Comparison of ENCODE assay signal across 11 cellular contexts in genomic region chr16:1362807-1363206, GRCh38. TPM values are rescaled to one million over a fixed set of nuclear protein-coding genes. Genes with fewer than 3 reads are reported as not detected.
DNase-seq lines count a peak whose midpoint lies in the region; ATAC-seq, FAIRE-seq and TF ChIP-seq lines count a peak whose summit lies in the region.
"Had no signal": no experiment of that assay in that cellular context is flagged by ENCODE, and none has a peak within 500 bp of the region (broad histone marks: within the 10 kb centered on the region; RNA-seq: fewer than 3 reads in every experiment).

No MANE protein-coding gene starts in this region.

- no peak overlapping the region for H2BK15ac ChIP-seq in mesendoderm (replicated peaks; ENCODE audit: low read depth)

- no peak overlapping the region for H3K9ac ChIP-seq in HepG2 (ENCODE audit: insufficient read depth, low read depth, low read length)
- H3K9ac ChIP-seq in mesendoderm (ENCODE audit: low read length) = no peak overlapping the region

- no peak overlapping the region for H3K18ac ChIP-seq in mesendoderm (ENCODE audit: low read length)

- H2BK5ac ChIP-seq in mesendoderm (ENCODE audit: low read length) = no peak overlapping the region

- H3K4ac ChIP-seq in mesendoderm (ENCODE audit: low read depth, low read length) = no peak overlapping the region

- TF ChIP-seq CTCF in MCF 10A (IDR thresholded peaks at IDR 0.05; ENCODE audit: unreplicated experiment) = no peak
- no peak for TF ChIP-seq CTCF in breast epithelium (IDR thresholded peaks at IDR 0.05)
- TF ChIP-seq CTCF in adrenal gland (IDR thresholded peaks at IDR 0.05) = no peak
- no peak for TF ChIP-seq CTCF in HepG2 (CRISPR knock-in tag; IDR thresholded peaks at IDR 0.05)

- H3K23ac ChIP-seq in mesendoderm (ENCODE audit: low read length) = no peak overlapping the region

- POLR2A ChIA-PET in MCF 10A (lab: Yijun Ruan, JAX) = interaction anchor here (0.6 to 0.8 kb wide), 3 partner anchors 16 to 788 kb away, joined by 4 to 6 read pairs (median 4); no protein-coding TSS in a partner anchor
- POLR2A ChIA-PET in HepG2 (lab: Yijun Ruan, JAX) = no interaction called here

- H2AFZ ChIP-seq in HepG2 (ENCODE audit: low read length) = no peak overlapping the region

- in situ Hi-C loops in HepG2 (cut with HindIII; ENCODE audit: extremely low pct_ligation_motif_present, low pct_unique_long_range_greater_than_20kb) = no loop called here

- H3K27ac ChIP-seq in breast epithelium (no peak overlapping the region), adrenal gland (peak overlapping the region; percentile 18 to 82 (median 40)), HepG2 (ENCODE audit: extremely low read length, insufficient read depth, low read length) (no peak overlapping the region), mesendoderm (ENCODE audit: low read depth, low read length) (no peak overlapping the region), SJCRH30 (no peak overlapping the region)

- intact Hi-C loops in MCF 10A (cut with micrococcal nuclease) = no loop called here
- intact Hi-C loops in breast epithelium (cut with DNase I; ENCODE audit: low total_unique reads) = no loop called here
- intact Hi-C loops in adrenal gland (cut with DNase I) = loop anchor here in 1 of 2 donors (10.0 kb wide), 1 partner anchor 52 kb away; the partner anchor contains the start of gene UNKL
- intact Hi-C loops in HepG2 (cut with micrococcal nuclease; ENCODE audit: unreplicated experiment) = no loop called here

- no peak for DNase-seq in MCF 10A (ENCODE audit: unreplicated experiment)
- no peak for DNase-seq in breast epithelium (ENCODE audit: low spot score in 2 of 2)
- DNase-seq in adrenal gland = peak in 4 of 7 donors; percentile 47 to 69 (median 58)
- DNase-seq in HepG2 (ENCODE audit: low spot score) = no peak
- DNase-seq in mesendoderm = no peak
- no peak for DNase-seq in germinal center (ENCODE audit: low spot score)
- DNase-seq in SJCRH30 = no peak
- DNase-seq: NCI-H1105 treated with DMSO at 0.1 percent for 48 hours, SHP77 treated with DMSO at 0.1 percent for 48 hours had no signal

- H3K4me3 ChIP-seq in breast epithelium = no peak overlapping the region
- no peak overlapping the region for H3K4me3 ChIP-seq in adrenal gland
- no peak overlapping the region for H3K4me3 ChIP-seq in HepG2 (replicated peaks in 1 of 3; ENCODE audit: insufficient read depth in 1 of 3, low read depth in 2 of 3, low read length in 3 of 3)
- H3K4me3 ChIP-seq in mesendoderm (ENCODE audit: low read length) = no peak overlapping the region
- no peak overlapping the region for H3K4me3 ChIP-seq in SJCRH30

- H3K27me3 ChIP-seq in breast epithelium = no peaks in the 10 kb centered on the region
- no peaks in the 10 kb centered on the region for H3K27me3 ChIP-seq in adrenal gland
- H3K27me3 ChIP-seq in HepG2 (ENCODE audit: control insufficient read depth in 1 of 2, insufficient read depth in 2 of 2, low read length in 2 of 2) = no peaks in the 10 kb centered on the region
- H3K27me3 ChIP-seq in mesendoderm (ENCODE audit: insufficient read depth, low read length, poor library complexity) = no peaks in the 10 kb centered on the region
- H3K27me3 ChIP-seq in SJCRH30 = no peaks in the 10 kb centered on the region

- ATAC-seq in HepG2 (no peak), GM21786 (IDR thresholded peaks at IDR 0.05; ENCODE audit: unreplicated experiment) (no peak)

- H3K4me1 Mint-ChIP-seq in MCF 10A (ENCODE audit: insufficient read depth, unreplicated experiment) = peaks cover 6% of the 10 kb centered on the region

- BruUV-seq in MCF 10A (replicated peaks; lab: Mats Ljungman, UMichigan) (TSS peak; percentile 82), HepG2 (replicated peaks; lab: Mats Ljungman, UMichigan) (TSS peak; percentile 76)

- peaks cover 33% of the 10 kb centered on the region for H3K36me3 Mint-ChIP-seq in MCF 10A (ENCODE audit: insufficient read depth, unreplicated experiment)

- TF ChIP-seq POLR2A in breast epithelium (IDR thresholded peaks at IDR 0.05) (no peak), adrenal gland (IDR thresholded peaks at IDR 0.05) (no peak), HepG2 (IDR thresholded peaks at IDR 0.05; ENCODE audit: insufficient read depth in 1 of 2, low read depth in 2 of 2, low read length in 2 of 2) (no peak)

- no peak overlapping the region for H4K5ac ChIP-seq in mesendoderm (ENCODE audit: low read length)

- H4K8ac ChIP-seq in mesendoderm (ENCODE audit: low read depth, low read length) = no peak overlapping the region

- no peak overlapping the region for H2AK5ac ChIP-seq in mesendoderm (ENCODE audit: low read length)

- 44 to 66% (median 48%) methylated on average over 7 to 11 of the region's 11 CpGs for WGBS in adrenal gland, 4 donors
- 93% methylated on average over 10 of the region's 11 CpGs for WGBS in HepG2 (ENCODE audit: low lambda C conversion rate)
- no CpG with 5 or more reads among the region's 11 CpGs for WGBS in mesendoderm (ENCODE audit: extremely low coverage, insufficient coverage, low lambda C conversion rate)

- H3K79me1 ChIP-seq in mesendoderm (ENCODE audit: low read length) = peaks cover 4% of the 10 kb centered on the region

- no peaks in the 10 kb centered on the region for H3K9me3 ChIP-seq in breast epithelium
- no peaks in the 10 kb centered on the region for H3K9me3 ChIP-seq in adrenal gland (replicated peaks in 1 of 3)
- H3K9me3 ChIP-seq in HepG2 (ENCODE audit: low read length) = no peaks in the 10 kb centered on the region
- H3K9me3 ChIP-seq in SJCRH30 (replicated peaks) = no peaks in the 10 kb centered on the region

- no peaks in the 10 kb centered on the region for H3K27me3 Mint-ChIP-seq in MCF 10A (ENCODE audit: insufficient read depth, unreplicated experiment)
- H3K27me3 Mint-ChIP-seq: B cell had no signal

- no peaks in the 10 kb centered on the region; the same call in 1 of the 2 replicates for H4K20me1 ChIP-seq in HepG2 (ENCODE audit: insufficient read depth, low read length)

- no peaks in the 10 kb centered on the region for H3K4me1 ChIP-seq in breast epithelium
- peaks cover 18% of the 10 kb centered on the region in 2 donors for H3K4me1 ChIP-seq in adrenal gland (replicated peaks in 1 of 2)
- H3K4me1 ChIP-seq in HepG2 (ENCODE audit: insufficient read depth, low read length) = no peaks in the 10 kb centered on the region
- H3K4me1 ChIP-seq in mesendoderm (ENCODE audit: control insufficient read depth, low read depth, low read length) = no peaks in the 10 kb centered on the region
- peaks cover 7% of the 10 kb centered on the region for H3K4me1 ChIP-seq in SJCRH30

- peaks cover 19% of the 10 kb centered on the region for H3K36me3 ChIP-seq in breast epithelium
- peaks cover 0 to 64% of the 10 kb centered on the region in 2 donors for H3K36me3 ChIP-seq in adrenal gland (replicated peaks in 1 of 2)
- H3K36me3 ChIP-seq in HepG2 (replicated peaks in 1 of 2; ENCODE audit: control insufficient read depth in 1 of 2, insufficient read depth in 2 of 2, low read length in 2 of 2) = peaks cover 16 to 46% of the 10 kb centered on the region in 2 experiments
- peaks cover 5% of the 10 kb centered on the region for H3K36me3 ChIP-seq in mesendoderm (ENCODE audit: control insufficient read depth, insufficient read depth, low read length)
- H3K36me3 ChIP-seq in SJCRH30 = peaks cover 17% of the 10 kb centered on the region

- no peak overlapping the region for H3K4me2 ChIP-seq in HepG2 (ENCODE audit: low read depth, low read length)
- H3K4me2 ChIP-seq in mesendoderm (ENCODE audit: low read length) = no peak overlapping the region

- no peak overlapping the region for H3K27ac Mint-ChIP-seq in MCF 10A (ENCODE audit: low read depth, unreplicated experiment)

- peaks cover 12% of the 10 kb centered on the region for H3K79me2 ChIP-seq in HepG2 (ENCODE audit: insufficient read depth, low read length)
- H3K79me2 ChIP-seq in mesendoderm (ENCODE audit: control insufficient read depth, insufficient read depth, low read length) = peaks cover 2% of the 10 kb centered on the region

- TF ChIP-seq EP300 in HepG2 (IDR thresholded peaks at IDR 0.05; ENCODE audit: low read depth in 2 of 2, low read length in 2 of 2) = no peak
- TF ChIP-seq EP300 in HepG2 (CRISPR knock-in tag; IDR thresholded peaks at IDR 0.05; ENCODE audit: borderline replicate concordance) = no peak

- no peak overlapping the region for H3K4me3 Mint-ChIP-seq in MCF 10A (ENCODE audit: unreplicated experiment)
- H3K4me3 Mint-ChIP-seq: B cell had no signal

- H2BK120ac ChIP-seq in mesendoderm (ENCODE audit: low read depth, low read length) = no peak overlapping the region

- no peak for FAIRE-seq in HepG2 (lab: Jason Lieb, UNC)

- H3K56ac ChIP-seq in mesendoderm (ENCODE audit: low read length) = no peak overlapping the region

- H3K9me3 Mint-ChIP-seq in MCF 10A (ENCODE audit: unreplicated experiment) = no peaks in the 10 kb centered on the region

- CTCF ChIA-PET in MCF 10A (lab: Yijun Ruan, JAX) = interaction anchor here (0.6 to 1.6 kb wide), 2 partner anchors 10 to 446 kb away, joined by 3 to 7 read pairs; no protein-coding TSS in a partner anchor
- CTCF ChIA-PET in HepG2 (lab: Yijun Ruan, JAX; ENCODE audit: low intra/inter-chr PET ratio, low total read pairs) = interaction anchor here (1.5 kb wide), 1 partner anchor 74 kb away, joined by 6 read pairs; no protein-coding TSS in a partner anchor

- TF ChIP-seq RAD21 in HepG2 (CRISPR knock-in tag; IDR thresholded peaks at IDR 0.05) = no peak

RNA-seq across cellular contexts. Expression of gene GNPTG, which starts 11.1 kb away (rescaled TPM):
- 37.6 and 41.6 TPM in 2 replicates for total RNA-seq in MCF 10A (2022)
- total RNA-seq in breast epithelium = 10 to 100 TPM; 50.5 to 89.3 (median 58.4) TPM
- 100 to 1,000 TPM; 213 to 332 (median 284) TPM for total RNA-seq in adrenal gland
- polyA plus RNA-seq in adrenal gland = 100 to 1,000 TPM in 2 of 3 donors, 10 to 100 TPM in 1; 95.9 to 659 (median 362) TPM
- 8.8 and 22.7 TPM in 2 replicates for total RNA-seq in HepG2 (2016; rRNA removed; fragmentation: Illumina TruSeq; extraction: Trizol)
- 8.5 and 9.4 TPM in 2 replicates for total RNA-seq in HepG2 (2016; cell fraction: cytosol; rRNA removed; fragmentation: Illumina TruSeq; extraction: Trizol; ENCODE audit: low read depth)
- total RNA-seq in HepG2 (2016; cell fraction: insoluble cytoplasmic fraction; rRNA removed; fragmentation: Illumina TruSeq; extraction: Trizol) = 7.2 and 22.9 TPM in 2 replicates
- 11.3 and 14.3 TPM in 2 replicates for total RNA-seq in HepG2 (2016; cell fraction: membrane; rRNA removed; fragmentation: Illumina TruSeq; extraction: Trizol)
- 18.3 and 21.7 TPM in 2 replicates for total RNA-seq in HepG2 (2016; cell fraction: nucleus; rRNA removed; fragmentation: Illumina TruSeq; extraction: Trizol)
- polyA plus RNA-seq in HepG2 (2011; rRNA removed) = 71.1 and 79.9 TPM in 2 replicates
- 54.7 and 81.5 TPM in 2 replicates for polyA plus RNA-seq in HepG2 (2011; cell fraction: cytosol; rRNA removed)
- 96.1 and 122 TPM in 2 replicates for polyA plus RNA-seq in HepG2 (2011; cell fraction: nucleus; rRNA removed)
- polyA plus RNA-seq in HepG2 (2012) = 23.4 and 23.5 TPM in 2 replicates
- polyA plus RNA-seq in HepG2 (2016; cell fraction: cytosol; fragmentation: Illumina TruSeq; extraction: Trizol; ENCODE audit: low read depth) = 15.1 and 18.1 TPM in 2 replicates
- 15.0 and 19.6 TPM in 2 replicates for polyA plus RNA-seq in HepG2 (2016; cell fraction: insoluble cytoplasmic fraction; fragmentation: Illumina TruSeq; extraction: Trizol; ENCODE audit: low read depth)
- polyA plus RNA-seq in HepG2 (2016; cell fraction: membrane; fragmentation: Illumina TruSeq; extraction: Trizol; ENCODE audit: low read depth) = 15.9 and 17.7 TPM in 2 replicates
- polyA plus RNA-seq in HepG2 (2016; cell fraction: nucleus; fragmentation: Illumina TruSeq; extraction: Trizol; ENCODE audit: insufficient read depth, low read depth) = 81.4 and 87.5 TPM in 2 replicates
- polyA minus RNA-seq in HepG2 (2011; rRNA and poly(A)+ RNA removed; ENCODE audit: low replicate concordance) = 35.8 and 59.3 TPM in 2 replicates
- 14.2 and 19.1 TPM in 2 replicates for polyA minus RNA-seq in HepG2 (2011; cell fraction: cytosol; rRNA and poly(A)+ RNA removed)
- 7.6 and 15.6 TPM in 2 replicates for polyA minus RNA-seq in HepG2 (2011; cell fraction: nucleus; rRNA and poly(A)+ RNA removed)
- polyA plus RNA-seq in mesendoderm (2013, experiment 1 of 2) = 10.4 TPM
- 10.1 TPM for polyA plus RNA-seq in mesendoderm (2013, experiment 2 of 2)
- 15.5 and 16.0 TPM in 2 replicates for total RNA-seq in SJCRH30 (2014; rRNA removed; shearing (Covaris generic))

RNA-seq across cellular contexts. Expression of gene TSR3, which starts 11.1 kb away (rescaled TPM):
- 49.6 and 58.2 TPM in 2 replicates for total RNA-seq in MCF 10A (2022)
- 10 to 100 TPM; 54.4 to 72.3 (median 59.6) TPM for total RNA-seq in breast epithelium
- 100 to 1,000 TPM in 3 of 8 donors, 10 to 100 TPM in 5; 49.8 to 258 (median 76.1) TPM for total RNA-seq in adrenal gland
- polyA plus RNA-seq in adrenal gland = 10 to 100 TPM; 13.7 to 42.8 (median 39.2) TPM
- 45.1 and 51.0 TPM in 2 replicates for total RNA-seq in HepG2 (2016; rRNA removed; fragmentation: Illumina TruSeq; extraction: Trizol)
- total RNA-seq in HepG2 (2016; cell fraction: cytosol; rRNA removed; fragmentation: Illumina TruSeq; extraction: Trizol; ENCODE audit: low read depth) = 118 and 125 TPM in 2 replicates
- total RNA-seq in HepG2 (2016; cell fraction: insoluble cytoplasmic fraction; rRNA removed; fragmentation: Illumina TruSeq; extraction: Trizol) = 49.3 and 52.7 TPM in 2 replicates
- total RNA-seq in HepG2 (2016; cell fraction: membrane; rRNA removed; fragmentation: Illumina TruSeq; extraction: Trizol) = 124 and 132 TPM in 2 replicates
- total RNA-seq in HepG2 (2016; cell fraction: nucleus; rRNA removed; fragmentation: Illumina TruSeq; extraction: Trizol) = 18.2 and 27.2 TPM in 2 replicates
- polyA plus RNA-seq in HepG2 (2011; rRNA removed) = 24.2 and 26.2 TPM in 2 replicates
- 32.0 and 45.5 TPM in 2 replicates for polyA plus RNA-seq in HepG2 (2011; cell fraction: cytosol; rRNA removed)
- polyA plus RNA-seq in HepG2 (2011; cell fraction: nucleus; rRNA removed) = 19.0 and 20.6 TPM in 2 replicates
- 21.4 TPM in 2 replicates for polyA plus RNA-seq in HepG2 (2012)
- 132 and 144 TPM in 2 replicates for polyA plus RNA-seq in HepG2 (2016; cell fraction: cytosol; fragmentation: Illumina TruSeq; extraction: Trizol; ENCODE audit: low read depth)
- polyA plus RNA-seq in HepG2 (2016; cell fraction: insoluble cytoplasmic fraction; fragmentation: Illumina TruSeq; extraction: Trizol; ENCODE audit: low read depth) = 51.4 and 56.6 TPM in 2 replicates
- polyA plus RNA-seq in HepG2 (2016; cell fraction: membrane; fragmentation: Illumina TruSeq; extraction: Trizol; ENCODE audit: low read depth) = 124 TPM in 2 replicates
- polyA plus RNA-seq in HepG2 (2016; cell fraction: nucleus; fragmentation: Illumina TruSeq; extraction: Trizol; ENCODE audit: insufficient read depth, low read depth) = 43.7 and 46.5 TPM in 2 replicates
- polyA minus RNA-seq in HepG2 (2011; rRNA and poly(A)+ RNA removed; ENCODE audit: low replicate concordance) = 32.8 and 34.9 TPM in 2 replicates
- polyA minus RNA-seq in HepG2 (2011; cell fraction: cytosol; rRNA and poly(A)+ RNA removed) = 14.0 and 21.0 TPM in 2 replicates
- polyA minus RNA-seq in HepG2 (2011; cell fraction: nucleus; rRNA and poly(A)+ RNA removed) = 6.6 and 7.2 TPM in 2 replicates
- 34.0 TPM for polyA plus RNA-seq in mesendoderm (2013, experiment 1 of 2)
- polyA plus RNA-seq in mesendoderm (2013, experiment 2 of 2) = 35.7 TPM
- total RNA-seq in SJCRH30 (2014; rRNA removed; shearing (Covaris generic)) = 48.3 and 50.5 TPM in 2 replicates

RNA-seq across cellular contexts. Expression of gene BAIAP3, which starts 29.4 kb away (rescaled TPM):
- total RNA-seq in MCF 10A (2022) = 0.49 and 0.75 TPM in 2 replicates
- 1 to 10 TPM; 2.7 to 8.2 (median 7.3) TPM for total RNA-seq in breast epithelium
- total RNA-seq in adrenal gland = 10 to 100 TPM in 4 of 8 donors, 1 to 10 TPM in 3, under 1 TPM in 1; 0.79 to 25.4 (median 14.9) TPM
- 100 to 1,000 TPM in 1 of 3 donors, 10 to 100 TPM in 2; 11.9 to 129 (median 20.7) TPM for polyA plus RNA-seq in adrenal gland
- 2.0 and 3.2 TPM in 2 replicates for total RNA-seq in HepG2 (2016; rRNA removed; fragmentation: Illumina TruSeq; extraction: Trizol)
- total RNA-seq in HepG2 (2016; cell fraction: cytosol; rRNA removed; fragmentation: Illumina TruSeq; extraction: Trizol; ENCODE audit: low read depth) = 0.40 and 0.79 TPM in 2 replicates
- 1.2 and 2.4 TPM in 2 replicates for total RNA-seq in HepG2 (2016; cell fraction: insoluble cytoplasmic fraction; rRNA removed; fragmentation: Illumina TruSeq; extraction: Trizol)
- total RNA-seq in HepG2 (2016; cell fraction: membrane; rRNA removed; fragmentation: Illumina TruSeq; extraction: Trizol) = 0.80 and 1.3 TPM in 2 replicates
- total RNA-seq in HepG2 (2016; cell fraction: nucleus; rRNA removed; fragmentation: Illumina TruSeq; extraction: Trizol) = 2.8 and 4.0 TPM in 2 replicates
- polyA plus RNA-seq in HepG2 (2011; rRNA removed) = 5.7 and 9.1 TPM in 2 replicates
- 2.2 and 2.3 TPM in 2 replicates for polyA plus RNA-seq in HepG2 (2011; cell fraction: cytosol; rRNA removed)
- polyA plus RNA-seq in HepG2 (2011; cell fraction: nucleus; rRNA removed) = 91.6 and 123 TPM in 2 replicates
- 3.7 and 4.3 TPM in 2 replicates for polyA plus RNA-seq in HepG2 (2012)
- polyA plus RNA-seq in HepG2 (2016; cell fraction: cytosol; fragmentation: Illumina TruSeq; extraction: Trizol; ENCODE audit: low read depth) = 0.31 and 0.35 TPM in 2 replicates
- polyA plus RNA-seq in HepG2 (2016; cell fraction: insoluble cytoplasmic fraction; fragmentation: Illumina TruSeq; extraction: Trizol; ENCODE audit: low read depth) = 1.0 and 2.5 TPM in 2 replicates
- polyA plus RNA-seq in HepG2 (2016; cell fraction: membrane; fragmentation: Illumina TruSeq; extraction: Trizol; ENCODE audit: low read depth) = 0.46 and 0.62 TPM in 2 replicates
- polyA plus RNA-seq in HepG2 (2016; cell fraction: nucleus; fragmentation: Illumina TruSeq; extraction: Trizol; ENCODE audit: insufficient read depth, low read depth) = 5.9 and 9.4 TPM in 2 replicates
- polyA minus RNA-seq in HepG2 (2011; rRNA and poly(A)+ RNA removed; ENCODE audit: low replicate concordance) = 0.40 and 7.9 TPM in 2 replicates
- 2.1 and 2.6 TPM in 2 replicates for polyA minus RNA-seq in HepG2 (2011; cell fraction: cytosol; rRNA and poly(A)+ RNA removed)
- 12.2 and 20.9 TPM in 2 replicates for polyA minus RNA-seq in HepG2 (2011; cell fraction: nucleus; rRNA and poly(A)+ RNA removed)
- polyA plus RNA-seq in mesendoderm (2013, experiment 1 of 2) = 1.7 TPM
- 1.3 TPM for polyA plus RNA-seq in mesendoderm (2013, experiment 2 of 2)
- 0.13 and 0.34 TPM in 2 replicates for total RNA-seq in SJCRH30 (2014; rRNA removed; shearing (Covaris generic))

RNA-seq across cellular contexts. Expression of gene UNKL, which starts 51.7 kb away (rescaled TPM):
- 12.3 and 13.4 TPM in 2 replicates for total RNA-seq in MCF 10A (2022)
- total RNA-seq in breast epithelium = 10 to 100 TPM; 18.6 to 28.5 (median 27.5) TPM
- 100 to 1,000 TPM in 1 of 8 donors, 10 to 100 TPM in 7; 11.5 to 174 (median 39.0) TPM for total RNA-seq in adrenal gland
- 10 to 100 TPM; 10.1 to 27.9 (median 11.8) TPM for polyA plus RNA-seq in adrenal gland
- 11.0 and 17.6 TPM in 2 replicates for total RNA-seq in HepG2 (2016; rRNA removed; fragmentation: Illumina TruSeq; extraction: Trizol)
- 5.5 and 6.6 TPM in 2 replicates for total RNA-seq in HepG2 (2016; cell fraction: cytosol; rRNA removed; fragmentation: Illumina TruSeq; extraction: Trizol; ENCODE audit: low read depth)
- 10.1 and 16.6 TPM in 2 replicates for total RNA-seq in HepG2 (2016; cell fraction: insoluble cytoplasmic fraction; rRNA removed; fragmentation: Illumina TruSeq; extraction: Trizol)
- 9.9 and 10.4 TPM in 2 replicates for total RNA-seq in HepG2 (2016; cell fraction: membrane; rRNA removed; fragmentation: Illumina TruSeq; extraction: Trizol)
- 12.2 and 16.5 TPM in 2 replicates for total RNA-seq in HepG2 (2016; cell fraction: nucleus; rRNA removed; fragmentation: Illumina TruSeq; extraction: Trizol)
- 10.4 and 13.4 TPM in 2 replicates for polyA plus RNA-seq in HepG2 (2011; rRNA removed)
- 3.3 and 4.7 TPM in 2 replicates for polyA plus RNA-seq in HepG2 (2011; cell fraction: cytosol; rRNA removed)
- 75.3 and 105 TPM in 2 replicates for polyA plus RNA-seq in HepG2 (2011; cell fraction: nucleus; rRNA removed)
- 7.2 and 11.6 TPM in 2 replicates for polyA plus RNA-seq in HepG2 (2012)
- polyA plus RNA-seq in HepG2 (2016; cell fraction: cytosol; fragmentation: Illumina TruSeq; extraction: Trizol; ENCODE audit: low read depth) = 2.4 and 4.0 TPM in 2 replicates
- 11.7 and 13.2 TPM in 2 replicates for polyA plus RNA-seq in HepG2 (2016; cell fraction: insoluble cytoplasmic fraction; fragmentation: Illumina TruSeq; extraction: Trizol; ENCODE audit: low read depth)
- 4.2 and 6.8 TPM in 2 replicates for polyA plus RNA-seq in HepG2 (2016; cell fraction: membrane; fragmentation: Illumina TruSeq; extraction: Trizol; ENCODE audit: low read depth)
- 48.5 and 55.0 TPM in 2 replicates for polyA plus RNA-seq in HepG2 (2016; cell fraction: nucleus; fragmentation: Illumina TruSeq; extraction: Trizol; ENCODE audit: insufficient read depth, low read depth)
- 14.8 and 18.0 TPM in 2 replicates for polyA minus RNA-seq in HepG2 (2011; rRNA and poly(A)+ RNA removed; ENCODE audit: low replicate concordance)
- 7.9 and 12.6 TPM in 2 replicates for polyA minus RNA-seq in HepG2 (2011; cell fraction: cytosol; rRNA and poly(A)+ RNA removed)
- 9.3 and 22.1 TPM in 2 replicates for polyA minus RNA-seq in HepG2 (2011; cell fraction: nucleus; rRNA and poly(A)+ RNA removed)
- 13.5 TPM for polyA plus RNA-seq in mesendoderm (2013, experiment 1 of 2)
- polyA plus RNA-seq in mesendoderm (2013, experiment 2 of 2) = 12.8 TPM
- total RNA-seq in SJCRH30 (2014; rRNA removed; shearing (Covaris generic)) = 8.7 and 9.8 TPM in 2 replicates

RNA-seq across cellular contexts. Expression of gene UBE2I, which starts 53.4 kb away (rescaled TPM):
- total RNA-seq in MCF 10A (2022) (163 and 172 TPM in 2 replicates), breast epithelium (10 to 100 TPM; 52.5 to 67.8 (median 62.2) TPM), adrenal gland (100 to 1,000 TPM in 4 of 8 donors, 10 to 100 TPM in 4; 54.6 to 142 (median 105) TPM), HepG2 (2016; rRNA removed; fragmentation: Illumina TruSeq; extraction: Trizol) (75.8 and 87.9 TPM in 2 replicates)
- polyA plus RNA-seq in adrenal gland (100 to 1,000 TPM in 1 of 3 donors, 10 to 100 TPM in 2; 61.9 to 203 (median 70.1) TPM), HepG2 (2011; rRNA removed) (79.5 and 98.9 TPM in 2 replicates)
- total RNA-seq in HepG2 (2016; cell fraction: cytosol; rRNA removed; fragmentation: Illumina TruSeq; extraction: Trizol; ENCODE audit: low read depth) = 35.5 and 39.4 TPM in 2 replicates
- total RNA-seq in HepG2 (2016; cell fraction: insoluble cytoplasmic fraction; rRNA removed; fragmentation: Illumina TruSeq; extraction: Trizol) = 66.6 and 79.8 TPM in 2 replicates
- total RNA-seq in HepG2 (2016; cell fraction: membrane; rRNA removed; fragmentation: Illumina TruSeq; extraction: Trizol) = 55.4 and 63.3 TPM in 2 replicates
- 41.5 and 41.7 TPM in 2 replicates for total RNA-seq in HepG2 (2016; cell fraction: nucleus; rRNA removed; fragmentation: Illumina TruSeq; extraction: Trizol)
- 57.9 and 77.8 TPM in 2 replicates for polyA plus RNA-seq in HepG2 (2011; cell fraction: cytosol; rRNA removed)
- 115 and 128 TPM in 2 replicates for polyA plus RNA-seq in HepG2 (2011; cell fraction: nucleus; rRNA removed)
- 91.6 and 108 TPM in 2 replicates for polyA plus RNA-seq in HepG2 (2012)
- polyA plus RNA-seq in HepG2 (2016; cell fraction: cytosol; fragmentation: Illumina TruSeq; extraction: Trizol; ENCODE audit: low read depth) = 94.9 and 118 TPM in 2 replicates
- polyA plus RNA-seq in HepG2 (2016; cell fraction: insoluble cytoplasmic fraction; fragmentation: Illumina TruSeq; extraction: Trizol; ENCODE audit: low read depth) = 181 and 205 TPM in 2 replicates
- polyA plus RNA-seq in HepG2 (2016; cell fraction: membrane; fragmentation: Illumina TruSeq; extraction: Trizol; ENCODE audit: low read depth) = 118 and 119 TPM in 2 replicates
- polyA plus RNA-seq in HepG2 (2016; cell fraction: nucleus; fragmentation: Illumina TruSeq; extraction: Trizol; ENCODE audit: insufficient read depth, low read depth) = 163 and 194 TPM in 2 replicates
- 39.2 and 48.3 TPM in 2 replicates for polyA minus RNA-seq in HepG2 (2011; rRNA and poly(A)+ RNA removed; ENCODE audit: low replicate concordance)
- polyA minus RNA-seq in HepG2 (2011; cell fraction: cytosol; rRNA and poly(A)+ RNA removed) = 54.8 and 55.8 TPM in 2 replicates
- 63.8 and 72.6 TPM in 2 replicates for polyA minus RNA-seq in HepG2 (2011; cell fraction: nucleus; rRNA and poly(A)+ RNA removed)
- 247 TPM for polyA plus RNA-seq in mesendoderm (2013, experiment 1 of 2)
- polyA plus RNA-seq in mesendoderm (2013, experiment 2 of 2) = 242 TPM
- total RNA-seq in SJCRH30 (2014; rRNA removed; shearing (Covaris generic)) = 163 and 181 TPM in 2 replicates

Comparison
In these comparisons a context has a peak if more than half of its experiments do, and no peak if none do; other contexts are left out.
1. DNase-seq: peak in adrenal gland (4 of 7); none in MCF 10A (single experiment), breast epithelium (0 of 2), HepG2 (single experiment), mesendoderm (single experiment), germinal center (single experiment) and SJCRH30 (0 of 2).
2. H3K27ac ChIP-seq: peak in adrenal gland (5 of 5); none in breast epithelium (0 of 2), HepG2 (single experiment), mesendoderm (single experiment) and SJCRH30 (single experiment).